ENCODE assay signal across 1 cellular context in the genomic region with DNA sequence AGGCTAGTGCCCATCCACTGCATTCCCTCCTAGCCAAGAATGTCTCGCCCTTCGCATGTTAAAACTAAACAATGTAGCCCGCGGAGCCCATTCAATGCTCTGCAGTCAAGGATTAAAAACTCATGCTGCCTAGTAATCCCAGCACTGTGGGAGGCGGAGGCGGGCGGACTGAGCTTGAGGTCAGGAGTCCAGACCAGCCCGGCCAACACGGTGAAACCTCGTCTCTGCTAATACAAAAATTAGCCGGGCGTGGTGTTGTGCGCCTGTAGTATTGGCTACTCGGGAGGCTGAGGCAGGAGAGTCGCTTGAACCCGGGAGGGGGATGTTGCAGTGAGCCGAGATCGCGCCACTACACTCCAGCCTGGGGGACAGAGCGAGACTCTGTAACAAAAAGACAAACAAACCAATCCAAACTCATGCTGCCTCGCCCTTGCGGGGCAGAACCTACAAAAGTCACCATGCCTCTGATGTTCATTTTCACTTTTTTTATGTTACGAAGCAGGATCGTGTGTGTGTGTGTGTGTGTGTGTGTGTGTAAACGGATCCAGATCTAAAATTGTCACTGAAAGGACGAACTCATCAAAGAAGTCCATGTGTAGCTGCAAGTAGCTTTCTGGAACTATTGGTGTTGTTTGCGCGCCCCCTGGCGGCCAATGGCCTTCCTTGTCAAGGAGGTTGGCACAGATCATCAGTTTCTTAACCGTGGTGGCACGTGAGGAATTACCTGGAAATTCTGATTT.
TF ChIP-seq lines count a peak whose summit lies in the region.

No MANE protein-coding gene starts in this region.

TF ChIP-seq in H1, 55 proteins besides CTCF, POLR2A, EP300 and RAD21:
- TF ChIP-seq CTBP2 (IDR thresholded peaks at IDR 0.05; ENCODE audit: borderline replicate concordance, insufficient read depth, insufficient read length, low read length) (no peak), ZNF274 (IDR thresholded peaks at IDR 0.05; ENCODE audit: borderline replicate concordance, extremely low read depth, low read length) (no peak), TAF7 (optimal IDR thresholded peaks at IDR 0.05; ENCODE audit: borderline replicate concordance, low read depth, low read length) (no peak), TAF1 (IDR thresholded peaks at IDR 0.05; ENCODE audit: low read depth, low read length) (peak; percentile 23), SAP30 (IDR thresholded peaks at IDR 0.05; ENCODE audit: insufficient read depth, insufficient replicate concordance, low read length) (no peak), POU5F1 (IDR thresholded peaks at IDR 0.05; ENCODE audit: low read depth, low read length) (no peak), PHF8 (conservative IDR thresholded peaks at IDR 0.05; ENCODE audit: low read depth, low read length) (peak; percentile 32; the same call in 1 of the 2 replicates), MAFK (IDR thresholded peaks at IDR 0.05; ENCODE audit: low read depth, low read length) (no peak; the same call in 1 of the 2 replicates), SP1 (IDR thresholded peaks at IDR 0.05; ENCODE audit: low read depth, low read length) (0 out of 2 replicates have a peak, but pooled peaks have one; percentile 21), CHD1 (IDR thresholded peaks at IDR 0.05; ENCODE audit: low read depth, low read length) (no peak), KDM5A (IDR thresholded peaks at IDR 0.05; ENCODE audit: low read length) (no peak), YY1 (IDR thresholded peaks at IDR 0.05; ENCODE audit: low read depth, low read length) (0 out of 2 replicates have a peak, but pooled peaks have one; percentile 30), KDM4A (IDR thresholded peaks at IDR 0.05; ENCODE audit: low read depth, low read length, severe bottlenecking) (peak; percentile 69), GTF2F1 (IDR thresholded peaks at IDR 0.05; ENCODE audit: borderline replicate concordance, low read depth, low read length) (no peak), RFX5 (IDR thresholded peaks at IDR 0.05; ENCODE audit: borderline replicate concordance, low read depth, low read length) (no peak), JUND (IDR thresholded peaks at IDR 0.05; ENCODE audit: low read length) (0 out of 2 replicates have a peak, but pooled peaks have one; percentile 12), SIN3A (conservative IDR thresholded peaks at IDR 0.05 in 1 of 2, IDR thresholded peaks at IDR 0.05 in 1 of 2; ENCODE audit: low read depth in 1 of 2, low read length in 2 of 2) (peak in 1 of 2 experiments; percentile 62; a peak in 2 of 4 replicates), TEAD4 (IDR thresholded peaks at IDR 0.05; ENCODE audit: low read depth, low read length) (peak; percentile 67; the same call in 1 of the 2 replicates), ASH2L (IDR thresholded peaks at IDR 0.05; ENCODE audit: low read length) (peak; percentile 42), TBP (IDR thresholded peaks at IDR 0.05; ENCODE audit: low read depth, low read length) (peak; percentile 28; the same call in 1 of the 2 replicates), CHD2 (IDR thresholded peaks at IDR 0.05; ENCODE audit: low read length) (0 out of 2 replicates have a peak, but pooled peaks have one; percentile 26), SP4 (IDR thresholded peaks at IDR 0.05; ENCODE audit: low read length) (no peak), CREB1 (IDR thresholded peaks at IDR 0.05) (no peak), NANOG (IDR thresholded peaks at IDR 0.05; ENCODE audit: insufficient read depth, low read depth, low read length, poor library complexity, severe bottlenecking) (peak; percentile 79), FOSL1 (IDR thresholded peaks at IDR 0.05; ENCODE audit: insufficient read depth, low read depth, low read length) (no peak), KDM1A (IDR thresholded peaks at IDR 0.05; ENCODE audit: borderline replicate concordance, low read length) (peak; percentile 45; the same call in 1 of the 2 replicates), CBX8 (IDR thresholded peaks at IDR 0.05; ENCODE audit: borderline replicate concordance, low read depth, low read length) (no peak), SIX5 (IDR thresholded peaks at IDR 0.05; ENCODE audit: low read depth, low read length) (no peak), CBX5 (IDR thresholded peaks at IDR 0.05; ENCODE audit: low read depth, low read length) (no peak), RBBP5 (IDR thresholded peaks at IDR 0.05; ENCODE audit: borderline replicate concordance, low read depth, low read length) (no peak; the same call in 1 of the 2 replicates), SUZ12 (IDR thresholded peaks at IDR 0.05; ENCODE audit: low read length) (no peak)
- TF ChIP-seq, protein P1, sequence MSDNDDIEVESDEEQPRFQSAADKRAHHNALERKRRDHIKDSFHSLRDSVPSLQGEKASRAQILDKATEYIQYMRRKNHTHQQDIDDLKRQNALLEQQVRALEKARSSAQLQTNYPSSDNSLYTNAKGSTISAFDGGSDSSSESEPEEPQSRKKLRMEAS (IDR thresholded peaks at IDR 0.05) = peak; percentile 54; the same call in 1 of the 2 replicates
- TF ChIP-seq, protein P2, sequence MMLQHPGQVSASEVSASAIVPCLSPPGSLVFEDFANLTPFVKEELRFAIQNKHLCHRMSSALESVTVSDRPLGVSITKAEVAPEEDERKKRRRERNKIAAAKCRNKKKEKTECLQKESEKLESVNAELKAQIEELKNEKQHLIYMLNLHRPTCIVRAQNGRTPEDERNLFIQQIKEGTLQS (IDR thresholded peaks at IDR 0.05; ENCODE audit: insufficient read depth, low read depth, low read length) = no peak
- TF ChIP-seq, protein P3, sequence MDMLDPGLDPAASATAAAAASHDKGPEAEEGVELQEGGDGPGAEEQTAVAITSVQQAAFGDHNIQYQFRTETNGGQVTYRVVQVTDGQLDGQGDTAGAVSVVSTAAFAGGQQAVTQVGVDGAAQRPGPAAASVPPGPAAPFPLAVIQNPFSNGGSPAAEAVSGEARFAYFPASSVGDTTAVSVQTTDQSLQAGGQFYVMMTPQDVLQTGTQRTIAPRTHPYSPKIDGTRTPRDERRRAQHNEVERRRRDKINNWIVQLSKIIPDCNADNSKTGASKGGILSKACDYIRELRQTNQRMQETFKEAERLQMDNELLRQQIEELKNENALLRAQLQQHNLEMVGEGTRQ (IDR thresholded peaks at IDR 0.05; ENCODE audit: low read length) = no peak
- TF ChIP-seq, protein P4, sequence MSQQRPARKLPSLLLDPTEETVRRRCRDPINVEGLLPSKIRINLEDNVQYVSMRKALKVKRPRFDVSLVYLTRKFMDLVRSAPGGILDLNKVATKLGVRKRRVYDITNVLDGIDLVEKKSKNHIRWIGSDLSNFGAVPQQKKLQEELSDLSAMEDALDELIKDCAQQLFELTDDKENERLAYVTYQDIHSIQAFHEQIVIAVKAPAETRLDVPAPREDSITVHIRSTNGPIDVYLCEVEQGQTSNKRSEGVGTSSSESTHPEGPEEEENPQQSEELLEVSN (IDR thresholded peaks at IDR 0.05) = no peak
